Comparison of ENCODE assay signal across 8 cellular contexts in genomic region chr3:195896361-195897080, GRCh38. TPM values are rescaled to one million over a fixed set of nuclear protein-coding genes. Genes with fewer than 3 reads are reported as not detected.
A peak's percentile ranks its signal among the peaks of the same experiment; 100 is the strongest.
DNase-seq lines count a peak whose midpoint lies in the region; ATAC-seq and TF ChIP-seq lines count a peak whose summit lies in the region.

No MANE protein-coding gene starts in this region.

- DNase-seq in C1 segment of cervical spinal cord (lab: John Stamatoyannopoulos, UW) (peak in 12 of 14 donors; percentile 38 to 86 (median 61)), H4 (ENCODE audit: low spot score) (peak; percentile 81), RWPE2 (ENCODE audit: low spot score) (no peak), dermis microvascular lymphatic vessel endothelial cell (ENCODE audit: low read depth in 2 of 2) (peak; percentile 89 to 92), memory B cell (ENCODE audit: low spot score in 2 of 2) (no peak), NCI-H2081 (lab: John Stamatoyannopoulos, UW) (no peak)

- H3K4me1 ChIP-seq in RWPE2 (ENCODE audit: insufficient read depth, poor library complexity, severe bottlenecking) = peaks cover 24% of the 10 kb centered on the region
- peaks cover 53% of the 10 kb centered on the region for H3K4me1 ChIP-seq in thymus (ENCODE audit: control insufficient read depth, insufficient read depth, low read length)

- no peaks in the 10 kb centered on the region for H3K27me3 ChIP-seq in RWPE2 (ENCODE audit: insufficient read depth, poor library complexity, severe bottlenecking)
- no peaks in the 10 kb centered on the region for H3K27me3 ChIP-seq in thymus (ENCODE audit: control insufficient read depth, insufficient read depth)

- peak overlapping the region; percentile 79 for H3K27ac Mint-ChIP-seq in memory B cell

- peak overlapping the region; percentile 95 for H3K4me3 Mint-ChIP-seq in memory B cell

- H3K9me3 Mint-ChIP-seq in memory B cell = no peaks in the 10 kb centered on the region

- H3K36me3 Mint-ChIP-seq in memory B cell = no peaks in the 10 kb centered on the region

- H3K27ac ChIP-seq in RWPE2 (ENCODE audit: poor library complexity, severe bottlenecking) = peak overlapping the region; percentile 98
- H3K27ac ChIP-seq in thymus (ENCODE audit: low read depth) = peak overlapping the region; percentile 94

- H3K9me3 ChIP-seq in RWPE2 (ENCODE audit: severe bottlenecking) = no peaks in the 10 kb centered on the region
- H3K9me3 ChIP-seq in thymus (ENCODE audit: control insufficient read depth) = no peaks in the 10 kb centered on the region

- no peak for TF ChIP-seq CTCF in RWPE2 (IDR thresholded peaks at IDR 0.05; ENCODE audit: poor library complexity, severe bottlenecking)

- ATAC-seq in RWPE2 (ENCODE audit: low read depth) (peak; percentile 32), memory B cell (ENCODE audit: low read depth) (peak; percentile 0), GM18519 (IDR thresholded peaks at IDR 0.05; ENCODE audit: low FRiP score, unreplicated experiment) (no peak)

- H3K4me1 Mint-ChIP-seq in memory B cell = peaks cover 54% of the 10 kb centered on the region

- no peaks in the 10 kb centered on the region for H3K27me3 Mint-ChIP-seq in memory B cell

- H3K4me3 ChIP-seq in RWPE2 (ENCODE audit: severe bottlenecking) = peak overlapping the region; percentile 57
- H3K4me3 ChIP-seq in thymus (ENCODE audit: low read length) = peak overlapping the region; percentile 78

- H3K36me3 ChIP-seq in RWPE2 (ENCODE audit: low read depth) (no peaks in the 10 kb centered on the region; the same call in 1 of the 2 replicates), thymus (ENCODE audit: control insufficient read depth, insufficient read depth) (peaks cover 3% of the 10 kb centered on the region)

- 37% methylated on average over 16 of the region's 16 CpGs for WGBS in thymus

RNA-seq across cellular contexts. Expression of gene TNK2, which starts 11.8 kb away (rescaled TPM):
- 3.7 and 6.4 TPM in 2 replicates for total RNA-seq in H4 (2014; rRNA removed; shearing (Covaris generic))
- total RNA-seq in dermis microvascular lymphatic vessel endothelial cell = 11.3 and 13.4 TPM in 2 replicates
- polyA plus RNA-seq in thymus = 101 TPM

Comparison
In these comparisons a context has a peak if more than half of its experiments do, and no peak if none do; other contexts are left out.
1. DNase-seq: peak in C1 segment of cervical spinal cord (12 of 14), H4 (single experiment) and dermis microvascular lymphatic vessel endothelial cell (2 of 2); none in RWPE2 (single experiment), memory B cell (0 of 2) and NCI-H2081 (0 of 2).